In genomic region chr17:73028311-73028755, GRCh38 we compare ENCODE assay signal across 18 cellular contexts.
DNase-seq lines count a peak whose midpoint lies in the region; ATAC-seq, FAIRE-seq and TF ChIP-seq lines count a peak whose summit lies in the region.
"Had no signal": no experiment of that assay in that cellular context is flagged by ENCODE, and none has a peak within 500 bp of the region (broad histone marks: within the 10 kb centered on the region; RNA-seq: fewer than 3 reads in every experiment).

No MANE protein-coding gene starts in this region.

- H3K36me3 ChIP-seq in IMR-90 (ENCODE audit: control insufficient read depth, insufficient read depth, low read length) (0 out of 2 replicates have a peak, but pooled peaks cover 4% of the 10 kb centered on the region), pancreas (no peaks in the 10 kb centered on the region)

- TF ChIP-seq POLR2A in IMR-90 (IDR thresholded peaks at IDR 0.05; ENCODE audit: low read depth, low read length), result no peak

- H3K79me1 ChIP-seq in IMR-90 (ENCODE audit: low read depth in 1 of 2, low read length in 2 of 2), result peaks cover 0 to 13% of the 10 kb centered on the region in 2 experiments; a peak in 2 of 4 replicates

- CTCF ChIA-PET in IMR-90 (lab: Yijun Ruan, JAX), result no interaction called here

- TF ChIP-seq CTCF in IMR-90 (conservative IDR thresholded peaks at IDR 0.05; ENCODE audit: low read depth, low read length), result no peak
- TF ChIP-seq CTCF in cardiac fibroblast (IDR thresholded peaks at IDR 0.05; ENCODE audit: low read depth, low read length), result no peak
- no peak for TF ChIP-seq CTCF in pancreas (IDR thresholded peaks at IDR 0.05)

- ATAC-seq in IMR-90 (ENCODE audit: low read depth) (peak; percentile 65), left ventricle myocardium superior (peak; percentile 90), pancreas (peak; percentile 30 to 54 (median 38))
- no peak for ATAC-seq in activated T-cell treated with anti-CD3 and anti-CD28 coated beads, Interleukin-2, amount 50 U/mL, for 4 hours
- ATAC-seq: gastroesophageal sphincter had no signal

- H3K4me3 ChIP-seq in IMR-90 (ENCODE audit: insufficient read depth, low read depth, low read length), result no peak overlapping the region
- no peak overlapping the region for H3K4me3 ChIP-seq in cardiac fibroblast (replicated peaks in 1 of 2; ENCODE audit: low read depth in 2 of 2, low read length in 2 of 2)
- no peak overlapping the region for H3K4me3 ChIP-seq in pancreas
- H3K4me3 ChIP-seq: gastroesophageal sphincter, upper lobe of left lung had no signal

- dilution Hi-C loops in IMR-90 (cut with HindIII; ENCODE audit: low sequenced_read_pairs, unreplicated experiment), result no loop called here

- no peaks in the 10 kb centered on the region for H3K27me3 Mint-ChIP-seq in activated T-cell treated with anti-CD3 and anti-CD28 coated beads, Interleukin-2, amount 50 U/mL, for 4 hours (ENCODE audit: low read depth)
- H3K27me3 Mint-ChIP-seq: activated CD4-positive, alpha-beta memory T cell treated with anti-CD3 and anti-CD28 coated beads, Interleukin-2, amount 10 ng/mL, durations not matched to agents 7 days and 5 days; CD8-positive, alpha-beta memory T cell; naive B cell had no signal

- H4K91ac ChIP-seq in IMR-90 (ENCODE audit: insufficient read depth, low read depth, low read length), result peak overlapping the region; percentile 65; the same call in 1 of the 2 replicates

- TF ChIP-seq RAD21 in IMR-90 (IDR thresholded peaks at IDR 0.05; ENCODE audit: low read length), result no peak

- DNase-seq in IMR-90 (peak; percentile 72), cardiac fibroblast (ENCODE audit: low read depth in 2 of 2) (peak; percentile 22 to 89), left ventricle myocardium superior (no peak), pancreas (peak in 1 of 6 donors; percentile 30), NCI-H146 treated with DMSO at 0.1 percent for 48 hours (lab: John Stamatoyannopoulos, UW; ENCODE audit: unreplicated experiment) (no peak), posterior vena cava (ENCODE audit: low spot score) (no peak), middle frontal gyrus (ENCODE audit: extremely low spot score, low spot score) (no peak)
- DNase-seq in activated T-cell treated with anti-CD3 and anti-CD28 coated beads, Interleukin-2, amount 50 U/mL, for 4 hours, result no peak
- DNase-seq: activated CD4-positive, alpha-beta memory T cell treated with anti-CD3 and anti-CD28 coated beads, Interleukin-2, amount 10 ng/mL, durations not matched to agents 7 days and 5 days; amygdala; CD8-positive, alpha-beta memory T cell; dermis blood vessel endothelial cell; islet precursor cell; naive B cell; stimulated activated naive CD4-positive, alpha-beta T cell; upper lobe of left lung had no signal

- H2BK20ac ChIP-seq in IMR-90 (ENCODE audit: low read depth, low read length), result no peak overlapping the region

- no peak overlapping the region; the same call in 1 of the 2 replicates for H2AK5ac ChIP-seq in IMR-90 (ENCODE audit: low read depth, low read length)

- WGBS in IMR-90 (ENCODE audit: extremely low coverage in 2 of 2, insufficient read length in 1 of 2), 2 experiments, result no CpG with 5 or more reads among the region's 3 CpGs
- WGBS in pancreas, 2 donors, result 28 to 33% methylated on average over 3 of the region's 3 CpGs

- peaks cover 44% of the 10 kb centered on the region for H3K36me3 Mint-ChIP-seq in activated T-cell treated with anti-CD3 and anti-CD28 coated beads, Interleukin-2, amount 50 U/mL, for 4 hours (ENCODE audit: insufficient read depth)

- H3K14ac ChIP-seq in IMR-90 (replicated peaks; ENCODE audit: low read depth, low read length), result peak overlapping the region; percentile 55; the same call in 1 of the 2 replicates

- peak overlapping the region; percentile 73; the same call in 1 of the 2 replicates for H2BK120ac ChIP-seq in IMR-90 (ENCODE audit: low read depth, low read length)

- no peaks in the 10 kb centered on the region for H3K9me3 Mint-ChIP-seq in activated T-cell treated with anti-CD3 and anti-CD28 coated beads, Interleukin-2, amount 50 U/mL, for 4 hours
- H3K9me3 Mint-ChIP-seq: activated CD4-positive, alpha-beta memory T cell treated with anti-CD3 and anti-CD28 coated beads, Interleukin-2, amount 10 ng/mL, durations not matched to agents 7 days and 5 days; activated T-helper 1 cell treated with anti-CD3 and anti-CD28 coated beads, Interleukin-12 subunit alpha, Interleukin-12 subunit beta, Interleukin-2, Interleukin-4 antibody, amounts not matched to agents 30 ng/mL and 10 ng/mL and 1 ng/mL, durations not matched to agents 14 hours and 24 hours and 36 hours had no signal

- H3K9me3 ChIP-seq in IMR-90 (ENCODE audit: control insufficient read depth, insufficient read depth, low read length) (no peaks in the 10 kb centered on the region), pancreas (no peaks in the 10 kb centered on the region)
- H3K9me3 ChIP-seq: gastroesophageal sphincter, upper lobe of left lung had no signal

- BruUV-seq in IMR-90 (replicated peaks; lab: Mats Ljungman, UMichigan), result no TSS peak

- no peak overlapping the region for H3K4me3 Mint-ChIP-seq in activated T-cell treated with anti-CD3 and anti-CD28 coated beads, Interleukin-2, amount 50 U/mL, for 4 hours
- H3K4me3 Mint-ChIP-seq: activated CD4-positive, alpha-beta memory T cell treated with anti-CD3 and anti-CD28 coated beads, Interleukin-2, amount 10 ng/mL, durations not matched to agents 7 days and 5 days; activated T-helper 1 cell treated with anti-CD3 and anti-CD28 coated beads, Interleukin-12 subunit alpha, Interleukin-12 subunit beta, Interleukin-2, Interleukin-4 antibody, amounts not matched to agents 30 ng/mL and 10 ng/mL and 1 ng/mL, durations not matched to agents 14 hours and 24 hours and 36 hours; CD8-positive, alpha-beta memory T cell had no signal

- H3K9me1 ChIP-seq in IMR-90 (ENCODE audit: insufficient read depth, low read length), result peaks cover 13% of the 10 kb centered on the region

- peak overlapping the region; percentile 81 for H3K4ac ChIP-seq in IMR-90 (ENCODE audit: low read depth, low read length)

- H3K27ac ChIP-seq in IMR-90 (ENCODE audit: insufficient read depth, low read length) (peak overlapping the region; percentile 45; the same call in 1 of the 2 replicates), pancreas (peak overlapping the region; percentile 14 to 78 (median 64))
- H3K27ac ChIP-seq: gastroesophageal sphincter, upper lobe of left lung had no signal

- no peak for FAIRE-seq in pancreas (lab: Jason Lieb, UNC)

- intact Hi-C loops in IMR-90 (cut with micrococcal nuclease) (no loop called here), left ventricle myocardium superior (cut with micrococcal nuclease) (no loop called here), pancreas (cut with DNase I) (no loop called here), posterior vena cava (cut with DNase I) (no loop called here)

- peak overlapping the region; percentile 43; the same call in 1 of the 3 replicates for H2BK15ac ChIP-seq in IMR-90 (ENCODE audit: low read depth, low read length)

- H4K20me1 ChIP-seq in IMR-90 (ENCODE audit: insufficient read depth, low read length), result peaks cover 3% of the 10 kb centered on the region; the same call in 1 of the 2 replicates

- H3K4me1 Mint-ChIP-seq in activated T-cell treated with anti-CD3 and anti-CD28 coated beads, Interleukin-2, amount 50 U/mL, for 4 hours (ENCODE audit: low read depth), result no peaks in the 10 kb centered on the region
- H3K4me1 Mint-ChIP-seq: activated CD4-positive, alpha-beta memory T cell treated with anti-CD3 and anti-CD28 coated beads, Interleukin-2, amount 10 ng/mL, durations not matched to agents 7 days and 5 days had no signal

- H3K56ac ChIP-seq in IMR-90 (ENCODE audit: extremely low read depth, insufficient read depth, low read length), result no peak overlapping the region

- H2AFZ ChIP-seq in IMR-90 (replicated peaks; ENCODE audit: low read length, poor library complexity), result no peak overlapping the region

- H4K5ac ChIP-seq in IMR-90 (ENCODE audit: low read depth, low read length), result no peak overlapping the region

- H3K9ac ChIP-seq in IMR-90 (ENCODE audit: low read depth, low read length), result no peak overlapping the region

- H3K27me3 ChIP-seq in IMR-90 (ENCODE audit: control insufficient read depth, insufficient read depth, low read length), result no peaks in the 10 kb centered on the region
- H3K27me3 ChIP-seq in pancreas, result no peaks in the 10 kb centered on the region
- H3K27me3 ChIP-seq: gastroesophageal sphincter, upper lobe of left lung had no signal

- no peak overlapping the region for H2AK9ac ChIP-seq in IMR-90 (replicated peaks; ENCODE audit: low read depth, low read length, poor library complexity)

- H3K23ac ChIP-seq in IMR-90 (ENCODE audit: low read depth, low read length), result peak overlapping the region; percentile 1; the same call in 1 of the 2 replicates

- no peak overlapping the region for H2BK5ac ChIP-seq in IMR-90 (ENCODE audit: low read depth, low read length, poor library complexity, severe bottlenecking)

- peaks cover 11% of the 10 kb centered on the region for H3K4me1 ChIP-seq in IMR-90 (ENCODE audit: control insufficient read depth, insufficient read depth, low read length)
- H3K4me1 ChIP-seq in pancreas, result peaks cover 5 to 40% (median 13%) of the 10 kb centered on the region in 3 donors
- H3K4me1 ChIP-seq: gastroesophageal sphincter had no signal

- no peak overlapping the region for H4K8ac ChIP-seq in IMR-90 (ENCODE audit: low read depth in 2 of 2, low read length in 2 of 2)

- in situ Hi-C loops in IMR-90 (cut with MboI; ENCODE audit: low sequenced_read_pairs), result no loop called here

- POLR2A ChIA-PET in IMR-90 (lab: Charles Lee; ENCODE audit: unreplicated experiment), result no interaction called here

- H3K18ac ChIP-seq in IMR-90 (ENCODE audit: low read depth, low read length), result peak overlapping the region; percentile 11; the same call in 1 of the 2 replicates

- H3K4me2 ChIP-seq in IMR-90 (ENCODE audit: low read depth, low read length), result peak overlapping the region; percentile 4; the same call in 1 of the 2 replicates

TF ChIP-seq in IMR-90, 13 proteins besides CTCF, POLR2A, EP300 and RAD21:
- TF ChIP-seq NFE2L2 (IDR thresholded peaks at IDR 0.05; ENCODE audit: low read depth, low read length) (no peak), USF2 (IDR thresholded peaks at IDR 0.05; ENCODE audit: low read depth, low read length) (no peak), FOS (IDR thresholded peaks at IDR 0.05; ENCODE audit: low read depth, low read length) (no peak), MAFK (IDR thresholded peaks at IDR 0.05; ENCODE audit: low read depth, low read length) (no peak), SMC3 (IDR thresholded peaks at IDR 0.05; ENCODE audit: low read depth, low read length) (no peak), RFX5 (IDR thresholded peaks at IDR 0.05; ENCODE audit: low read depth, low read length) (no peak)

Comparison
In these comparisons a context has a peak if more than half of its experiments do, and no peak if none do; other contexts are left out.
1. ATAC-seq: peak in IMR-90 (single experiment), left ventricle myocardium superior (single experiment) and pancreas (4 of 4); none in activated T-cell treated with anti-CD3 and anti-CD28 coated beads, Interleukin-2, amount 50 U/mL, for 4 hours (0 of 2).
2. DNase-seq: peak in IMR-90 (single experiment) and cardiac fibroblast (2 of 2); none in left ventricle myocardium superior (single experiment), NCI-H146 treated with DMSO at 0.1 percent for 48 hours (single experiment), posterior vena cava (single experiment), middle frontal gyrus (single experiment) and activated T-cell treated with anti-CD3 and anti-CD28 coated beads, Interleukin-2, amount 50 U/mL, for 4 hours (single experiment).